32 cellular contexts compared by ENCODE assay signal in genomic region chr7:147540743-147541142, GRCh38.
"Had no signal": no experiment of that assay in that cellular context is flagged by ENCODE, and none has a peak within 500 bp of the region (broad histone marks: within the 10 kb centered on the region; RNA-seq: fewer than 3 reads in every experiment).

No MANE protein-coding gene starts in this region.

- H3K9me3 ChIP-seq: adrenal gland, gastrocnemius medialis had no signal

- H3K4me3 ChIP-seq: adrenal gland, body of pancreas, esophagus muscularis mucosa, gastrocnemius medialis, heart left ventricle had no signal

- H3K27ac ChIP-seq: adrenal gland, body of pancreas, esophagus muscularis mucosa, foreskin keratinocyte, gastrocnemius medialis, heart left ventricle, VCaP had no signal

- H3K27me3 ChIP-seq: adrenal gland, body of pancreas, esophagus muscularis mucosa, foreskin keratinocyte, gastrocnemius medialis, heart left ventricle had no signal

- DNase-seq: activated CD4-positive, alpha-beta memory T cell treated with anti-CD3 and anti-CD28 coated beads, Interleukin-2, amount 10 ng/mL, durations not matched to agents 7 days and 5 days; activated CD4-positive, alpha-beta T cell treated with anti-CD3 and anti-CD28 coated beads for 1 hour; activated CD4-positive, alpha-beta T cell treated with anti-CD3 and anti-CD28 coated beads for 4 hours; activated CD4-positive, alpha-beta T cell treated with anti-CD3 and anti-CD28 coated beads, Interleukin-2, amount 10 ng/mL, durations not matched to agents 7 days and 5 days; activated CD4-positive, alpha-beta T cell treated with anti-CD3 and anti-CD28 coated beads, Interleukin-2, amount 50 U/mL, for 4 hours; activated CD8-positive, alpha-beta memory T cell treated with anti-CD3 and anti-CD28 coated beads, Interleukin-2, amount 50 U/mL, for 48 hours; activated gamma-delta T cell; activated naive CD4-positive, alpha-beta T cell; activated naive CD8-positive, alpha-beta T cell treated with anti-CD3 and anti-CD28 coated beads for 36 hours; activated naive CD8-positive, alpha-beta T cell treated with anti-CD3 and anti-CD28 coated beads, Interleukin-2, amount 50 U/mL, for 24 hours; activated T-cell treated with anti-CD3 and anti-CD28 coated beads for 4 hours; activated T-cell treated with anti-CD3 and anti-CD28 coated beads, Interleukin-2, amount 50 U/mL, for 24 hours; activated T-cell treated with anti-CD3 and anti-CD28 coated beads, Interleukin-2, amount 50 U/mL, for 72 hours; adrenal gland; amygdala; aorta; body of pancreas; caudate nucleus; cortex of kidney; dermis blood vessel endothelial cell; effector CD4-positive, alpha-beta T cell; effector memory CD8-positive, alpha-beta T cell; erythroblast; foreskin keratinocyte; gastrocnemius medialis; glutamatergic neuron; heart left ventricle; T-helper 2 cell had no signal

- FAIRE-seq: colon had no signal

- H3K36me3 ChIP-seq: adrenal gland, esophagus muscularis mucosa, gastrocnemius medialis, heart left ventricle had no signal

- H3K4me1 ChIP-seq: adrenal gland, body of pancreas, esophagus muscularis mucosa, foreskin keratinocyte, gastrocnemius medialis, heart left ventricle had no signal

- ATAC-seq: activated naive CD8-positive, alpha-beta T cell treated with anti-CD3 and anti-CD28 coated beads, Interleukin-2, amount 50 U/mL, for 24 hours; activated T-cell treated with anti-CD3 and anti-CD28 coated beads, Interleukin-2, amount 50 U/mL, for 72 hours; body of pancreas; effector memory CD8-positive, alpha-beta T cell; foreskin keratinocyte; gastrocnemius medialis; heart left ventricle; WTC11 had no signal
